8 cellular contexts compared by ENCODE assay signal in the genomic region with DNA sequence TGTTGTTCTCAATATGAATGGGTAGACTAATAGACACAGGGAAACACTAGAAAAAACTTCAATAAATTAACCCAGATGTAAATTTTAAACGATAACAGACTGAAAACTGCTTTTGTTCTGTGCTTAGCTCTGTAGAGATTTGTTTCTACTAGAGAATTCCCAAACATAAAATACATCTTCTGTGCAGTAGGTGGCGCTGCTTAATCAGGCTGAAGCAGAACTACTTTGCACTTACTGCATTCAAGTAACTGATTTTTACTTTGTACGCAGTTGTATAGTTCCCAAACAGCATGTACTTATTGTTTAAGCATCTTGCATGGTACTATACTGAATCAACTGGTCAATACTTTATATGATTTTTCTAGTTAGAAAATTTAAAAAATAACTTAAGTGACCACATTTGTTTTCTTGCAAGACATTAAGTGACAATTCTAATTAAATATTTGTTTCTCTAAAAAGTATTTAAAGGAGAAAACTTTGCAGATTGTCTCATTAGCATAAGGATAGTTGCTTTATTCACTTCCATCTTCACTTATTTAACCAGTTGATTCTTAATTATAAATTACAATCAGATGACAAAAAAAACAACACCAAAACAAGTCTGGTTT.
DNase-seq lines count a peak whose midpoint lies in the region; ATAC-seq lines count a peak whose summit lies in the region.

No MANE protein-coding gene starts in this region.

- peak; percentile 76 for ATAC-seq in GM21367 (IDR thresholded peaks at IDR 0.05; ENCODE audit: unreplicated experiment)

- DNase-seq in DMS53 (lab: John Stamatoyannopoulos, UW) (peak; percentile 74), HuH-7 (ENCODE audit: low spot score) (peak; percentile 5), RKO (ENCODE audit: low spot score) (peak; percentile 68), germinal center (ENCODE audit: low spot score) (peak; percentile 3), pulmonary artery endothelial cell (ENCODE audit: low read depth, low spot score) (peak; percentile 72), hepatic stellate cell (ENCODE audit: low spot score) (no peak)
- DNase-seq in activated T-helper 9 cell treated with anti-CD3 and anti-CD28 coated beads, Interleukin-2, amount 50 U/mL, for 16 hours (ENCODE audit: low read depth), result peak; percentile 26
